23 cellular contexts compared by ENCODE assay signal in the genomic region with DNA sequence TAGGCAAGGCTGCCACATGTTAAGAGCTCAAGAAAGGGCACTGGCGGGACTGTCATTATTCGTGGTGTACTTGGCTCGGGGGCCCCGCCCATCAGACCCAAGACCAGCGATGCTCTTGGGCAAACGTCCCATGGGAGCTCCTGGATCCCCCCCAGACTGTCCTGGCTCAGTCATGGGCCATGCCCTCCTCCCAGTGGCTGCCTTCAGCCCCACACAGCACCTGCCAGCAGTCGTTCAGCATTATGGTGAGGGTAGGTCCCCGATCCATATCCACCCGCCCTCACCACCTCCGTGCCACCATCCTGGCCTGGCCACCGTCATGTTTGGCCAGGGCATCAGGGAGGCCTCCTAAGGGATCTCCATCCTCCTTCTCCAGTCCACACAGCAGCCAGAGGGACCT.
"Had no signal": no experiment of that assay in that cellular context is flagged by ENCODE, and none has a peak within 500 bp of the region (broad histone marks: within the 10 kb centered on the region; RNA-seq: fewer than 3 reads in every experiment).

No MANE protein-coding gene starts in this region.

- FAIRE-seq: bronchial epithelial cell had no signal

- H3K9me3 Mint-ChIP-seq: activated CD4-positive, alpha-beta memory T cell treated with anti-CD3 and anti-CD28 coated beads, Interleukin-2, amount 10 ng/mL, durations not matched to agents 7 days and 5 days; activated T-helper 2 cell treated with anti-CD3 and anti-CD28 coated beads, Interferon-gamma antibody, Interleukin-2, Interleukin-4, amounts not matched to agents 10 μg/mL and 5 μg/mL and 100 μg/mL, durations not matched to agents 14 hours and 24 hours and 36 hours; dendritic cell treated with granulocyte-macrophage colony-stimulating factor and Interleukin-4, amounts not matched to agents 40 ng/mL and 50 ng/mL, for 4 days; natural killer cell; T-helper 1 cell treated with Interleukin-12 subunit alpha and Interleukin-12 subunit beta and Interleukin-4 antibody, amounts not matched to agents 30 μg/mL and 1 μg/mL, for 36 hours; type B pancreatic cell had no signal

- H3K27me3 ChIP-seq: right atrium auricular region, testis had no signal

- H3K9me3 ChIP-seq: esophagus squamous epithelium, prostate gland, right atrium auricular region, testis had no signal

- H3K4me1 Mint-ChIP-seq: activated CD4-positive, alpha-beta memory T cell treated with anti-CD3 and anti-CD28 coated beads, Interleukin-2, amount 10 ng/mL, durations not matched to agents 7 days and 5 days; activated CD8-positive, alpha-beta memory T cell treated with anti-CD3 and anti-CD28 coated beads, Interleukin-2, amount 10 ng/mL, durations not matched to agents 7 days and 5 days; natural killer cell had no signal

- ATAC-seq: activated CD8-positive, alpha-beta memory T cell treated with anti-CD3 and anti-CD28 coated beads, Interleukin-2, amount 10 ng/mL, durations not matched to agents 7 days and 5 days; left cardiac atrium had no signal

- H3K36me3 Mint-ChIP-seq: activated CD8-positive, alpha-beta memory T cell treated with anti-CD3 and anti-CD28 coated beads, Interleukin-2, amount 10 ng/mL, durations not matched to agents 7 days and 5 days; natural killer cell; type B pancreatic cell had no signal

- H3K4me3 Mint-ChIP-seq: activated CD4-positive, alpha-beta memory T cell treated with anti-CD3 and anti-CD28 coated beads, Interleukin-2, amount 10 ng/mL, durations not matched to agents 7 days and 5 days; activated CD8-positive, alpha-beta memory T cell treated with anti-CD3 and anti-CD28 coated beads, Interleukin-2, amount 10 ng/mL, durations not matched to agents 7 days and 5 days; dendritic cell treated with granulocyte-macrophage colony-stimulating factor and Interleukin-4, amounts not matched to agents 40 ng/mL and 50 ng/mL, for 4 days; natural killer cell; T-helper 1 cell treated with Interleukin-12 subunit alpha and Interleukin-12 subunit beta and Interleukin-4 antibody, amounts not matched to agents 30 μg/mL and 1 μg/mL, for 36 hours; type B pancreatic cell had no signal

- H3K4me1 ChIP-seq: esophagus squamous epithelium, right atrium auricular region, testis had no signal

- H3K27ac Mint-ChIP-seq: activated CD4-positive, alpha-beta memory T cell treated with anti-CD3 and anti-CD28 coated beads, Interleukin-2, amount 10 ng/mL, durations not matched to agents 7 days and 5 days; activated CD8-positive, alpha-beta memory T cell treated with anti-CD3 and anti-CD28 coated beads, Interleukin-2, amount 10 ng/mL, durations not matched to agents 7 days and 5 days; activated T-helper 2 cell treated with anti-CD3 and anti-CD28 coated beads, Interferon-gamma antibody, Interleukin-2, Interleukin-4, amounts not matched to agents 10 μg/mL and 5 μg/mL and 100 μg/mL, durations not matched to agents 14 hours and 24 hours and 36 hours; dendritic cell treated with granulocyte-macrophage colony-stimulating factor and Interleukin-4, amounts not matched to agents 40 ng/mL and 50 ng/mL, for 4 days; natural killer cell; T-helper 1 cell treated with Interleukin-12 subunit alpha and Interleukin-12 subunit beta and Interleukin-4 antibody, amounts not matched to agents 30 μg/mL and 1 μg/mL, for 36 hours; type B pancreatic cell had no signal

- H3K36me3 ChIP-seq: esophagus squamous epithelium, prostate gland, right atrium auricular region had no signal

- DNase-seq: activated CD4-positive, alpha-beta memory T cell treated with anti-CD3 and anti-CD28 coated beads, Interleukin-2, amount 10 ng/mL, durations not matched to agents 7 days and 5 days; activated CD4-positive, alpha-beta T cell treated with anti-CD3 and anti-CD28 coated beads for 4 hours; activated CD8-positive, alpha-beta memory T cell treated with anti-CD3 and anti-CD28 coated beads, Interleukin-2, amount 10 ng/mL, durations not matched to agents 7 days and 5 days; activated naive CD4-positive, alpha-beta T cell treated with anti-CD3 and anti-CD28 coated beads, Interleukin-2, amount 50 U/mL, for 16 hours; activated T-cell treated with anti-CD3 and anti-CD28 coated beads, Interleukin-2, amount 50 U/mL, for 1 hour; cerebellar nuclear complex; effector CD8-positive, alpha-beta T cell; esophagus squamous epithelium; left cardiac atrium; natural killer cell; nucleus accumbens; stimulated activated CD4-positive, alpha-beta T cell treated with anti-CD3 and anti-CD28 coated beads, Interleukin-15, amount 100 ng/mL, for 24 hours; stimulated activated CD4-positive, alpha-beta T cell treated with anti-CD3 and anti-CD28 coated beads, Interleukin-2, amount 100 ng/mL, for 48 hours; testis had no signal

- H3K4me3 ChIP-seq: esophagus squamous epithelium, lung, prostate gland, right atrium auricular region, skin epidermis, testis had no signal

- H3K27ac ChIP-seq: esophagus squamous epithelium, prostate gland, right atrium auricular region, skin epidermis, testis had no signal
